Comparison of ENCODE assay signal across 1 cellular context in genomic region chr16:4404247-4404966, GRCh38.
TF ChIP-seq lines count a peak whose summit lies in the region.

No MANE protein-coding gene starts in this region.

TF ChIP-seq in K562, 482 proteins besides CTCF, POLR2A, EP300 and RAD21:
- TF ChIP-seq SUPT5H (IDR thresholded peaks at IDR 0.05) (peak; percentile 55), PKNOX1 (IDR thresholded peaks at IDR 0.05) (peak; percentile 57), CEBPG (CRISPR knock-in tag; IDR thresholded peaks at IDR 0.05) (no peak), CEBPG (tag; conservative IDR thresholded peaks at IDR 0.05 in 1 of 2, IDR thresholded peaks at IDR 0.05 in 1 of 2) (no peak), CTBP1 (IDR thresholded peaks at IDR 0.05; ENCODE audit: borderline replicate concordance) (peak; percentile 17; the same call in 1 of the 2 replicates), FOXA1 (IDR thresholded peaks at IDR 0.05; ENCODE audit: borderline replicate concordance) (no peak), RREB1 (CRISPR knock-in tag; IDR thresholded peaks at IDR 0.05) (0 out of 2 replicates have a peak, but pooled peaks have one; percentile 40), MAX (CRISPR knock-in tag; IDR thresholded peaks at IDR 0.05) (peak; percentile 41; the same call in 1 of the 2 replicates), ZNF589 (CRISPR knock-in tag; IDR thresholded peaks at IDR 0.05; ENCODE audit: low read depth) (no peak), ZNF592 (IDR thresholded peaks at IDR 0.05) (peak; percentile 75), ZNF263 (CRISPR knock-in tag; IDR thresholded peaks at IDR 0.05; ENCODE audit: borderline replicate concordance) (no peak), ZNF175 (CRISPR knock-in tag; IDR thresholded peaks at IDR 0.05; ENCODE audit: low read depth) (no peak), STAG1 (CRISPR knock-in tag; IDR thresholded peaks at IDR 0.05; ENCODE audit: borderline replicate concordance) (peak; percentile 32; the same call in 1 of the 2 replicates), MLLT1 (IDR thresholded peaks at IDR 0.05) (peak in 1 of 2 experiments; percentile 82; a peak in 1 of 4 replicates), ZBTB33 (CRISPR knock-in tag; IDR thresholded peaks at IDR 0.05) (peak; percentile 78), SMARCA5 (IDR thresholded peaks at IDR 0.05) (peak; percentile 69; the same call in 1 of the 2 replicates), TOE1 (IDR thresholded peaks at IDR 0.05; ENCODE audit: borderline replicate concordance) (peak; percentile 33; the same call in 1 of the 2 replicates), TOE1 (CRISPR knock-in tag; IDR thresholded peaks at IDR 0.05; ENCODE audit: borderline replicate concordance, low read depth) (no peak), ETV1 (tag; conservative IDR thresholded peaks at IDR 0.05; ENCODE audit: low read depth) (0 out of 2 replicates have a peak, but pooled peaks have one; percentile 19), SRF (CRISPR knock-in tag; IDR thresholded peaks at IDR 0.05) (peak in 1 of 2 experiments; percentile 85; a peak in 1 of 4 replicates), MCM2 (IDR thresholded peaks at IDR 0.05; ENCODE audit: low read depth) (no peak), POLR2G (IDR thresholded peaks at IDR 0.05; ENCODE audit: low read depth, low read length) (0 out of 2 replicates have a peak, but pooled peaks have one; percentile 11), SMC3 (conservative IDR thresholded peaks at IDR 0.05; ENCODE audit: insufficient read depth, low read depth, low read length) (peak; percentile 32; the same call in 1 of the 2 replicates), TFAP4 (CRISPR knock-in tag; IDR thresholded peaks at IDR 0.05; ENCODE audit: borderline replicate concordance) (peak; percentile 40; the same call in 1 of the 2 replicates), HDAC1 (IDR thresholded peaks at IDR 0.05) (peak in 1 of 2 experiments; percentile 34; a peak in 1 of 4 replicates)
